Comparison of ENCODE assay signal across 16 cellular contexts in genomic region chr12:104890463-104891096, GRCh38.
DNase-seq lines count a peak whose midpoint lies in the region; ATAC-seq and TF ChIP-seq lines count a peak whose summit lies in the region.
"Had no signal": no experiment of that assay in that cellular context is flagged by ENCODE, and none has a peak within 500 bp of the region (broad histone marks: within the 10 kb centered on the region; RNA-seq: fewer than 3 reads in every experiment).

No MANE protein-coding gene starts in this region.

- ATAC-seq in activated T-cell treated with anti-CD3 and anti-CD28 coated beads, Interleukin-2, amount 50 U/mL, for 4 hours, result peak; percentile 81 to 87
- ATAC-seq in HG02798 (IDR thresholded peaks at IDR 0.05; ENCODE audit: poor library complexity, unreplicated experiment), result peak; percentile 42
- ATAC-seq: left colon had no signal

- H3K4me3 Mint-ChIP-seq in activated T-cell treated with anti-CD3 and anti-CD28 coated beads, Interleukin-2, amount 50 U/mL, for 4 hours, result no peak overlapping the region
- H3K4me3 Mint-ChIP-seq in stimulated activated naive CD8-positive, alpha-beta T cell treated with anti-CD3 and anti-CD28 coated beads, Interleukin-15, Interleukin-2, amounts not matched to agents 100 ng/mL and 50 ng/mL, for 24 hours, result no peak overlapping the region
- H3K4me3 Mint-ChIP-seq: activated CD4-positive, alpha-beta T cell treated with anti-CD3 and anti-CD28 coated beads, Interleukin-2, amount 10 ng/mL, durations not matched to agents 7 days and 5 days; T-helper 1 cell treated with Interleukin-12 subunit alpha and Interleukin-12 subunit beta and Interleukin-4 antibody, amounts not matched to agents 30 μg/mL and 1 μg/mL, for 36 hours had no signal

- no peak overlapping the region for H3K27ac ChIP-seq in coronary artery
- H3K27ac ChIP-seq: prostate gland, thyroid gland had no signal

- no peak for TF ChIP-seq CTCF in coronary artery (IDR thresholded peaks at IDR 0.05)

- peak overlapping the region; percentile 84 for H3K27ac Mint-ChIP-seq in stimulated activated naive CD8-positive, alpha-beta T cell treated with anti-CD3 and anti-CD28 coated beads, Interleukin-15, Interleukin-2, amounts not matched to agents 100 ng/mL and 50 ng/mL, for 24 hours
- H3K27ac Mint-ChIP-seq: activated CD4-positive, alpha-beta T cell treated with anti-CD3 and anti-CD28 coated beads, Interleukin-2, amount 10 ng/mL, durations not matched to agents 7 days and 5 days; T-helper 1 cell treated with Interleukin-12 subunit alpha and Interleukin-12 subunit beta and Interleukin-4 antibody, amounts not matched to agents 30 μg/mL and 1 μg/mL, for 36 hours had no signal

- no peaks in the 10 kb centered on the region for H3K36me3 Mint-ChIP-seq in activated T-cell treated with anti-CD3 and anti-CD28 coated beads, Interleukin-2, amount 50 U/mL, for 4 hours (ENCODE audit: insufficient read depth)
- no peaks in the 10 kb centered on the region for H3K36me3 Mint-ChIP-seq in stimulated activated naive CD8-positive, alpha-beta T cell treated with anti-CD3 and anti-CD28 coated beads, Interleukin-15, Interleukin-2, amounts not matched to agents 100 ng/mL and 50 ng/mL, for 24 hours (ENCODE audit: low read depth)

- H3K27me3 Mint-ChIP-seq in activated T-cell treated with anti-CD3 and anti-CD28 coated beads, Interleukin-2, amount 50 U/mL, for 4 hours (ENCODE audit: low read depth), result no peaks in the 10 kb centered on the region
- H3K27me3 Mint-ChIP-seq in stimulated activated naive CD8-positive, alpha-beta T cell treated with anti-CD3 and anti-CD28 coated beads, Interleukin-15, Interleukin-2, amounts not matched to agents 100 ng/mL and 50 ng/mL, for 24 hours, result peaks cover 21% of the 10 kb centered on the region

- H3K4me3 ChIP-seq in coronary artery, result no peak overlapping the region
- H3K4me3 ChIP-seq: prostate gland, thyroid gland had no signal

- no peak for DNase-seq in activated T-cell treated with anti-CD3 and anti-CD28 coated beads, Interleukin-2, amount 50 U/mL, for 4 hours
- DNase-seq in activated T-cell treated with anti-CD3 and anti-CD28 coated beads for 4 hours (no peak), coronary artery (ENCODE audit: low spot score) (no peak), GF-D8 (lab: John Stamatoyannopoulos, UW) (no peak), NCI-H128 (lab: John Stamatoyannopoulos, UW; ENCODE audit: unreplicated experiment) (no peak)
- peak; percentile 28 to 41 for DNase-seq in activated T-cell treated with anti-CD3 and anti-CD28 coated beads, Interleukin-2, amount 50 U/mL, for 48 hours
- DNase-seq: activated CD4-positive, alpha-beta T cell treated with anti-CD3 and anti-CD28 coated beads, Interleukin-2, amount 10 ng/mL, durations not matched to agents 7 days and 5 days; central memory CD4-positive, alpha-beta T cell; left colon; NCI-H526; stimulated activated CD4-positive, alpha-beta T cell treated with anti-CD3 and anti-CD28 coated beads, Interleukin-12 subunit alpha, Interleukin-12 subunit beta, amount 100 ng/mL, for 4 hours; thyroid gland had no signal

- no peaks in the 10 kb centered on the region for H3K9me3 Mint-ChIP-seq in activated T-cell treated with anti-CD3 and anti-CD28 coated beads, Interleukin-2, amount 50 U/mL, for 4 hours
- peaks cover 4% of the 10 kb centered on the region for H3K9me3 Mint-ChIP-seq in stimulated activated naive CD8-positive, alpha-beta T cell treated with anti-CD3 and anti-CD28 coated beads, Interleukin-15, Interleukin-2, amounts not matched to agents 100 ng/mL and 50 ng/mL, for 24 hours
- H3K9me3 Mint-ChIP-seq: activated CD4-positive, alpha-beta T cell treated with anti-CD3 and anti-CD28 coated beads, Interleukin-2, amount 10 ng/mL, durations not matched to agents 7 days and 5 days; T-helper 1 cell treated with Interleukin-12 subunit alpha and Interleukin-12 subunit beta and Interleukin-4 antibody, amounts not matched to agents 30 μg/mL and 1 μg/mL, for 36 hours had no signal

- H3K4me1 Mint-ChIP-seq in activated T-cell treated with anti-CD3 and anti-CD28 coated beads, Interleukin-2, amount 50 U/mL, for 4 hours (ENCODE audit: low read depth), result peaks cover 9% of the 10 kb centered on the region
- peaks cover 13% of the 10 kb centered on the region for H3K4me1 Mint-ChIP-seq in stimulated activated naive CD8-positive, alpha-beta T cell treated with anti-CD3 and anti-CD28 coated beads, Interleukin-15, Interleukin-2, amounts not matched to agents 100 ng/mL and 50 ng/mL, for 24 hours (ENCODE audit: low read depth)
- H3K4me1 Mint-ChIP-seq: activated CD4-positive, alpha-beta T cell treated with anti-CD3 and anti-CD28 coated beads, Interleukin-2, amount 10 ng/mL, durations not matched to agents 7 days and 5 days had no signal

Comparison
In these comparisons a context has a peak if more than half of its experiments do, and no peak if none do; other contexts are left out.
1. DNase-seq: peak in activated T-cell treated with anti-CD3 and anti-CD28 coated beads, Interleukin-2, amount 50 U/mL, for 48 hours (2 of 2); none in activated T-cell treated with anti-CD3 and anti-CD28 coated beads, Interleukin-2, amount 50 U/mL, for 4 hours (single experiment), activated T-cell treated with anti-CD3 and anti-CD28 coated beads for 4 hours (single experiment), coronary artery (single experiment), GF-D8 (single experiment) and NCI-H128 (single experiment).